ENCODE assay signal across 7 cellular contexts in genomic region chr21:9657779-9658178, GRCh38.
DNase-seq lines count a peak whose midpoint lies in the region; ATAC-seq, FAIRE-seq and TF ChIP-seq lines count a peak whose summit lies in the region.
"Not testable (repeated sequence)": the region's sequence is repeated elsewhere in the genome, so short reads cannot be mapped to it uniquely, and the experiment has no call there.

No MANE protein-coding gene starts in this region.

- H3K4me2 ChIP-seq in Karpas-422 (ENCODE audit: low read depth, low read length, poor library complexity, severe bottlenecking); mesendoderm (ENCODE audit: low read length): not testable (repeated sequence)

- not testable (repeated sequence) for H3K4ac ChIP-seq in mesendoderm (ENCODE audit: low read depth, low read length)

- H4K5ac ChIP-seq in mesendoderm (ENCODE audit: low read length): not testable (repeated sequence)

- not testable (repeated sequence) for H3K27me3 ChIP-seq in Karpas-422 (ENCODE audit: low read length); esophagus muscularis mucosa; mesendoderm (ENCODE audit: insufficient read depth, low read length, poor library complexity); small intestine (ENCODE audit: control insufficient read depth in 2 of 2, insufficient read depth in 2 of 2, low read length in 2 of 2); aorta (ENCODE audit: control insufficient read depth in 1 of 2, insufficient read depth in 2 of 2, low read length in 1 of 2)

- DNase-seq in COLO829 (ENCODE audit: low spot score) (peak; percentile 28), Karpas-422 (peak; percentile 33), SK-MEL-5 (ENCODE audit: low read depth, low spot score) (peak; percentile 95), esophagus muscularis mucosa (ENCODE audit: extremely low spot score) (peak; percentile 89), small intestine (peak; percentile 31)
- not testable (repeated sequence) for DNase-seq in mesendoderm, aorta

- H2AK5ac ChIP-seq in mesendoderm (ENCODE audit: low read length): not testable (repeated sequence)

- 57% methylated on average over 5 of the region's 5 CpGs for WGBS in esophagus muscularis mucosa
- WGBS in mesendoderm (ENCODE audit: extremely low coverage, insufficient coverage, low lambda C conversion rate): no CpG with 5 or more reads among the region's 5 CpGs
- WGBS in small intestine, 3 donors: 41 to 65% (median 58%) methylated on average over 5 of the region's 5 CpGs
- WGBS in aorta, 2 donors: 56 to 60% methylated on average over 5 of the region's 5 CpGs

- not testable (repeated sequence) for H3K27ac ChIP-seq in Karpas-422 (ENCODE audit: low read length); esophagus muscularis mucosa (replicated peaks in 1 of 4); mesendoderm (ENCODE audit: low read depth, low read length); small intestine (ENCODE audit: low read depth in 1 of 2, low read length in 1 of 2); aorta (ENCODE audit: low read depth in 1 of 2, low read length in 2 of 2)

- H2AFZ ChIP-seq in Karpas-422 (ENCODE audit: low read length): not testable (repeated sequence)

- not testable (repeated sequence) for H3K18ac ChIP-seq in mesendoderm (ENCODE audit: low read length)

- H3K4me1 ChIP-seq in Karpas-422 (ENCODE audit: low read length); esophagus muscularis mucosa; mesendoderm (ENCODE audit: control insufficient read depth, low read depth, low read length); small intestine (ENCODE audit: control insufficient read depth in 2 of 2, insufficient read depth in 1 of 2, low read depth in 1 of 2, low read length in 1 of 2); aorta (ENCODE audit: control insufficient read depth in 1 of 2, insufficient read depth in 2 of 2, low read length in 2 of 2): not testable (repeated sequence)

- H4K20me1 ChIP-seq in Karpas-422 (ENCODE audit: insufficient read depth, low read depth, low read length): not testable (repeated sequence)

- not testable (repeated sequence) for FAIRE-seq in small intestine (lab: Jason Lieb, UNC)

- not testable (repeated sequence) for H3K4me3 ChIP-seq in Karpas-422 (ENCODE audit: low read length); esophagus muscularis mucosa; small intestine (ENCODE audit: low read depth in 1 of 2, low read length in 2 of 2); aorta (ENCODE audit: low read length in 2 of 2)
- peak overlapping the region; percentile 42 for H3K4me3 ChIP-seq in mesendoderm (ENCODE audit: low read length)

- intact Hi-C loops in esophagus muscularis mucosa (cut with DNase I); aorta (cut with DNase I): not testable (repeated sequence)

- not testable (repeated sequence) for H3K56ac ChIP-seq in mesendoderm (ENCODE audit: low read length)

- in situ Hi-C loops in SK-MEL-5 (cut with HindIII; ENCODE audit: low pct_unique_long_range_greater_than_20kb, low sequenced_read_pairs): not testable (repeated sequence)

- H3K79me1 ChIP-seq in mesendoderm (ENCODE audit: low read length): not testable (repeated sequence)

- H3K9me2 ChIP-seq in Karpas-422 (replicated peaks; ENCODE audit: insufficient read depth, low read length): not testable (repeated sequence)

- not testable (repeated sequence) for H3K9ac ChIP-seq in Karpas-422 (ENCODE audit: low read length); mesendoderm (ENCODE audit: low read length)

- not testable (repeated sequence) for H3K79me2 ChIP-seq in Karpas-422 (ENCODE audit: low read length); mesendoderm (ENCODE audit: control insufficient read depth, insufficient read depth, low read length)

- not testable (repeated sequence) for H2BK120ac ChIP-seq in mesendoderm (ENCODE audit: low read depth, low read length)

- ATAC-seq in aorta (ENCODE audit: low FRiP score): peak; percentile 26

- H4K8ac ChIP-seq in mesendoderm (ENCODE audit: low read depth, low read length): not testable (repeated sequence)

- not testable (repeated sequence) for TF ChIP-seq EP300 in esophagus muscularis mucosa (IDR thresholded peaks at IDR 0.05)

- not testable (repeated sequence) for H2BK5ac ChIP-seq in mesendoderm (ENCODE audit: low read length)

- not testable (repeated sequence) for H3K36me3 ChIP-seq in Karpas-422 (ENCODE audit: insufficient read depth, low read length); esophagus muscularis mucosa; mesendoderm (ENCODE audit: control insufficient read depth, insufficient read depth, low read length); small intestine (ENCODE audit: control insufficient read depth in 2 of 2, insufficient read depth in 2 of 2, low read length in 2 of 2); aorta (ENCODE audit: control insufficient read depth in 1 of 2, insufficient read depth in 2 of 2, low read length in 1 of 2)

- H2BK15ac ChIP-seq in mesendoderm (replicated peaks; ENCODE audit: low read depth): not testable (repeated sequence)

- H3K9me3 ChIP-seq in Karpas-422 (ENCODE audit: low read length): peaks cover 33% of the 10 kb centered on the region
- peaks cover 0 to 13% (median 5%) of the 10 kb centered on the region in 4 donors for H3K9me3 ChIP-seq in esophagus muscularis mucosa
- H3K9me3 ChIP-seq in small intestine (ENCODE audit: control insufficient read depth, low read depth); aorta (ENCODE audit: control insufficient read depth, low read length): not testable (repeated sequence)

- not testable (repeated sequence) for TF ChIP-seq CTCF in esophagus muscularis mucosa (IDR thresholded peaks at IDR 0.05)

- TF ChIP-seq POLR2A in esophagus muscularis mucosa (IDR thresholded peaks at IDR 0.05; ENCODE audit: low read depth): not testable (repeated sequence)

- not testable (repeated sequence) for H3K23ac ChIP-seq in mesendoderm (ENCODE audit: low read length)
